ENCODE assay signal across 27 cellular contexts in genomic region chr3:194468086-194468485, GRCh38.
"Had no signal": no experiment of that assay in that cellular context is flagged by ENCODE, and none has a peak within 500 bp of the region (broad histone marks: within the 10 kb centered on the region; RNA-seq: fewer than 3 reads in every experiment).

No MANE protein-coding gene starts in this region.

- H3K4me3 Mint-ChIP-seq: activated B cell treated with CpG ODN at 0.5 μM for 24 hours; activated CD4-positive, alpha-beta memory T cell treated with anti-CD3 and anti-CD28 coated beads for 36 hours; activated naive CD8-positive, alpha-beta T cell treated with anti-CD3 and anti-CD28 coated beads, Interleukin-2, amount 10 ng/mL, durations not matched to agents 7 days and 5 days; T-cell had no signal

- H3K36me3 ChIP-seq: breast epithelium, lower lobe of right lung, tibial nerve, uterus had no signal

- H3K9me3 ChIP-seq: breast epithelium, lower lobe of right lung, tibial nerve, uterus had no signal

- H3K27me3 ChIP-seq: breast epithelium, tibial nerve, uterus had no signal

- H3K27ac ChIP-seq: breast epithelium, coronary artery, lower lobe of right lung, uterus had no signal

- H3K9me3 Mint-ChIP-seq: activated B cell treated with CpG ODN at 0.5 μM for 24 hours; activated CD4-positive, alpha-beta memory T cell treated with anti-CD3 and anti-CD28 coated beads for 36 hours; activated naive CD8-positive, alpha-beta T cell treated with anti-CD3 and anti-CD28 coated beads, Interleukin-2, amount 10 ng/mL, durations not matched to agents 7 days and 5 days; activated T-helper 17 cell treated with anti-CD3 and anti-CD28 coated beads, Interleukin-2, amount 50 U/mL, for 72 hours; T-cell had no signal

- H3K36me3 Mint-ChIP-seq: T-cell had no signal

- DNase-seq: activated B cell treated with CpG ODN at 0.5 μM for 24 hours; activated CD4-positive, alpha-beta memory T cell treated with anti-CD3 and anti-CD28 coated beads for 36 hours; activated CD4-positive, alpha-beta T cell treated with anti-CD3 and anti-CD28 coated beads for 4 hours; activated naive CD4-positive, alpha-beta T cell; activated naive CD8-positive, alpha-beta T cell treated with anti-CD3 and anti-CD28 coated beads, Interleukin-2, amount 10 ng/mL, durations not matched to agents 7 days and 5 days; activated T-cell treated with anti-CD3 and anti-CD28 coated beads for 4 hours; anterior cingulate cortex; effector CD4-positive, alpha-beta T cell; hippocampal formation; islet precursor cell; left colon; lower lobe of right lung; midbrain; occipital lobe; retina; stimulated activated CD4-positive, alpha-beta T cell treated with anti-CD3 and anti-CD28 coated beads, Interleukin-12 subunit alpha, Interleukin-12 subunit beta, amount 100 ng/mL, for 4 hours; stimulated activated CD4-positive, alpha-beta T cell treated with anti-CD3 and anti-CD28 coated beads, Interleukin-1b, Interleukin-23, amount 100 ng/mL, for 48 hours; stimulated activated CD8-positive, alpha-beta memory T cell treated with anti-CD3 and anti-CD28 coated beads, Interleukin-4, amount 100 ng/mL, for 48 hours; stimulated activated naive CD8-positive, alpha-beta T cell treated with anti-CD3 and anti-CD28 coated beads, Interleukin-15, Interleukin-2, amounts not matched to agents 100 U/mL and 50 U/mL, for 24 hours; substantia nigra; T-cell; uterus had no signal

- H3K27me3 Mint-ChIP-seq: activated B cell treated with CpG ODN at 0.5 μM for 24 hours; activated CD4-positive, alpha-beta memory T cell treated with anti-CD3 and anti-CD28 coated beads for 36 hours; activated naive CD8-positive, alpha-beta T cell treated with anti-CD3 and anti-CD28 coated beads, Interleukin-2, amount 10 ng/mL, durations not matched to agents 7 days and 5 days; activated T-helper 17 cell treated with anti-CD3 and anti-CD28 coated beads, Interleukin-2, amount 50 U/mL, for 72 hours; T-cell had no signal

- H3K4me3 ChIP-seq: breast epithelium, coronary artery, lower lobe of right lung, tibial nerve, uterus had no signal

- H3K27ac Mint-ChIP-seq: activated B cell treated with CpG ODN at 0.5 μM for 24 hours; activated CD4-positive, alpha-beta memory T cell treated with anti-CD3 and anti-CD28 coated beads for 36 hours; activated naive CD8-positive, alpha-beta T cell treated with anti-CD3 and anti-CD28 coated beads, Interleukin-2, amount 10 ng/mL, durations not matched to agents 7 days and 5 days; activated T-helper 17 cell treated with anti-CD3 and anti-CD28 coated beads, Interleukin-2, amount 50 U/mL, for 72 hours; T-cell had no signal

- H3K4me1 ChIP-seq: breast epithelium, uterus had no signal

- ATAC-seq: activated T-helper 17 cell treated with anti-CD3 and anti-CD28 coated beads, Interleukin-2, amount 50 U/mL, for 72 hours; esophagus mucosa; left colon; lower lobe of right lung; stimulated activated naive CD8-positive, alpha-beta T cell treated with anti-CD3 and anti-CD28 coated beads, Interleukin-15, Interleukin-2, amounts not matched to agents 100 U/mL and 50 U/mL, for 24 hours; T-cell had no signal
